In genomic region chr1:1600861-1601563, GRCh38 we compare ENCODE assay signal across 10 cellular contexts. TPM values are rescaled to one million over a fixed set of nuclear protein-coding genes. Genes with fewer than 3 reads are reported as not detected.
DNase-seq lines count a peak whose midpoint lies in the region; ATAC-seq and TF ChIP-seq lines count a peak whose summit lies in the region.
"Had no signal": no experiment of that assay in that cellular context is flagged by ENCODE, and none has a peak within 500 bp of the region (broad histone marks: within the 10 kb centered on the region; RNA-seq: fewer than 3 reads in every experiment).

No MANE protein-coding gene starts in this region.

- no peaks in the 10 kb centered on the region for H3F3A ChIP-seq in PC-3 (ENCODE audit: low read length, unreplicated experiment)

- no peak for TF ChIP-seq CTCF in PC-3 (conservative IDR thresholded peaks at IDR 0.05; ENCODE audit: low read depth, low read length)
- no peak for TF ChIP-seq CTCF in endodermal cell (conservative IDR thresholded peaks at IDR 0.05)
- TF ChIP-seq CTCF in parathyroid adenoma (IDR thresholded peaks at IDR 0.05) = no peak

- H4K20me1 ChIP-seq in PC-3 (ENCODE audit: low read length) = no peaks in the 10 kb centered on the region

- H3K27ac ChIP-seq in PC-3 (ENCODE audit: low read length) (no peak overlapping the region), endodermal cell (ENCODE audit: low read depth, low read length) (no peak overlapping the region), parathyroid adenoma (no peak overlapping the region)

- H3K9ac ChIP-seq in PC-3 (ENCODE audit: low read length) (no peak overlapping the region), endodermal cell (ENCODE audit: extremely low read depth, low read length, poor library complexity, severe bottlenecking) (no peak overlapping the region), parathyroid adenoma (no peak overlapping the region)

- H3K4me1 ChIP-seq in PC-3 (ENCODE audit: insufficient read depth, low read length) (peaks cover 5% of the 10 kb centered on the region), endodermal cell (ENCODE audit: control insufficient read depth, insufficient read depth, low read length) (peaks cover 3% of the 10 kb centered on the region), parathyroid adenoma (no peaks in the 10 kb centered on the region)

- H3K36me3 ChIP-seq in PC-3 (ENCODE audit: low read depth, low read length) (no peaks in the 10 kb centered on the region), endodermal cell (ENCODE audit: control insufficient read depth, insufficient read depth, low read length) (no peaks in the 10 kb centered on the region), parathyroid adenoma (ENCODE audit: control insufficient read depth, insufficient read depth, low read length) (no peaks in the 10 kb centered on the region)

- H3K4me2 ChIP-seq in PC-3 (ENCODE audit: low read length) = peak overlapping the region; percentile 95
- H3K4me2 ChIP-seq in parathyroid adenoma (ENCODE audit: low read length) = peak overlapping the region; percentile 84

- H3K9me3 Mint-ChIP-seq in activated CD4-positive, alpha-beta T cell treated with anti-CD3 and anti-CD28 coated beads, Interleukin-2, amount 10 ng/mL, durations not matched to agents 7 days and 5 days = no peaks in the 10 kb centered on the region
- H3K9me3 Mint-ChIP-seq in endodermal cell = no peaks in the 10 kb centered on the region

- H3K4me3 ChIP-seq in PC-3 (ENCODE audit: low read length) = peak overlapping the region; percentile 68; the same call in 1 of the 2 replicates
- H3K4me3 ChIP-seq in endodermal cell (ENCODE audit: low read length) = peak overlapping the region; percentile 70
- H3K4me3 ChIP-seq in parathyroid adenoma (ENCODE audit: low read depth, low read length) = peak overlapping the region; percentile 55

- H3K4me3 Mint-ChIP-seq in activated CD4-positive, alpha-beta T cell treated with anti-CD3 and anti-CD28 coated beads, Interleukin-2, amount 10 ng/mL, durations not matched to agents 7 days and 5 days = peak overlapping the region; percentile 56
- peak overlapping the region; percentile 38 for H3K4me3 Mint-ChIP-seq in endodermal cell

- WGBS in endodermal cell (ENCODE audit: insufficient coverage in 1 of 2, insufficient read length in 1 of 2), 2 experiments = 81% methylated on average over 9 to 22 of the region's 22 CpGs

- H3K27me3 ChIP-seq in PC-3 (ENCODE audit: low read length) (peaks cover 4% of the 10 kb centered on the region; the same call in 1 of the 2 replicates), endodermal cell (ENCODE audit: control insufficient read depth, insufficient read depth, low read length, poor library complexity, severe bottlenecking) (peaks cover 51% of the 10 kb centered on the region), parathyroid adenoma (ENCODE audit: control insufficient read depth, insufficient read depth, low read length) (no peaks in the 10 kb centered on the region)

- H3K4me1 Mint-ChIP-seq in activated CD4-positive, alpha-beta T cell treated with anti-CD3 and anti-CD28 coated beads, Interleukin-2, amount 10 ng/mL, durations not matched to agents 7 days and 5 days = peaks cover 7% of the 10 kb centered on the region
- peaks cover 1% of the 10 kb centered on the region for H3K4me1 Mint-ChIP-seq in endodermal cell

- H3K9me2 ChIP-seq in PC-3 (replicated peaks; ENCODE audit: low read length) = no peaks in the 10 kb centered on the region

- H3K9me3 ChIP-seq in PC-3 (ENCODE audit: low read length) (no peaks in the 10 kb centered on the region), endodermal cell (ENCODE audit: control insufficient read depth, low read length) (no peaks in the 10 kb centered on the region), parathyroid adenoma (ENCODE audit: control insufficient read depth, low read length) (no peaks in the 10 kb centered on the region)

- H3K79me2 ChIP-seq in PC-3 (ENCODE audit: low read length) = no peaks in the 10 kb centered on the region
- H3K79me2 ChIP-seq in parathyroid adenoma = no peaks in the 10 kb centered on the region

- POLR2A ChIA-PET in activated CD4-positive, alpha-beta T cell treated with anti-CD3 and anti-CD28 coated beads, Interleukin-2, amount 10 ng/mL, durations not matched to agents 7 days and 5 days (lab: Charles Lee) = no interaction called here
- POLR2A ChIA-PET in PC-3 (lab: Charles Lee; ENCODE audit: unreplicated experiment) = interaction anchor here (0.6 kb wide), 1 partner anchor 14 kb away, joined by 5 read pairs; the partner anchor contains the start of gene MIB2

- no TSS peak for BruUV-seq in PC-3 (replicated peaks; lab: Mats Ljungman, UMichigan)

- H3K36me3 Mint-ChIP-seq in activated CD4-positive, alpha-beta T cell treated with anti-CD3 and anti-CD28 coated beads, Interleukin-2, amount 10 ng/mL, durations not matched to agents 7 days and 5 days (ENCODE audit: low read depth) = peaks cover 4% of the 10 kb centered on the region
- H3K36me3 Mint-ChIP-seq in endodermal cell (ENCODE audit: low read depth) = no peaks in the 10 kb centered on the region

- H2AFZ ChIP-seq in PC-3 (ENCODE audit: low read length) = no peak overlapping the region; the same call in 1 of the 2 replicates
- no peak overlapping the region for H2AFZ ChIP-seq in parathyroid adenoma

- peak overlapping the region; percentile 41 for H3K27ac Mint-ChIP-seq in activated CD4-positive, alpha-beta T cell treated with anti-CD3 and anti-CD28 coated beads, Interleukin-2, amount 10 ng/mL, durations not matched to agents 7 days and 5 days
- no peak overlapping the region for H3K27ac Mint-ChIP-seq in endodermal cell

- DNase-seq in activated CD4-positive, alpha-beta T cell treated with anti-CD3 and anti-CD28 coated beads, Interleukin-2, amount 10 ng/mL, durations not matched to agents 7 days and 5 days = no peak
- no peak for DNase-seq in activated CD4-positive, alpha-beta T cell treated with anti-CD3 and anti-CD28 coated beads, Interleukin-2, amount 50 U/mL, for 48 hours
- DNase-seq in PC-3 (no peak), endodermal cell (no peak), activated gamma-delta T cell (lab: John Stamatoyannopoulos, UW) (no peak), SHP77 treated with DMSO at 0.1 percent for 48 hours (lab: John Stamatoyannopoulos, UW) (no peak), mucosa of gallbladder (ENCODE audit: low spot score) (no peak)
- DNase-seq: NCI-H1694 treated with DMSO at 0.1 percent for 48 hours, small intestine had no signal

- CTCF ChIA-PET in activated CD4-positive, alpha-beta T cell treated with anti-CD3 and anti-CD28 coated beads, Interleukin-2, amount 10 ng/mL, durations not matched to agents 7 days and 5 days (lab: Charles Lee) = interaction anchor here (1.0 kb wide), 1 partner anchor 13 kb away, joined by 3 read pairs; no protein-coding TSS in a partner anchor
- CTCF ChIA-PET in PC-3 (lab: Charles Lee) = no interaction called here

- H3K27me3 Mint-ChIP-seq in activated CD4-positive, alpha-beta T cell treated with anti-CD3 and anti-CD28 coated beads, Interleukin-2, amount 10 ng/mL, durations not matched to agents 7 days and 5 days = peaks cover 8% of the 10 kb centered on the region
- H3K27me3 Mint-ChIP-seq in endodermal cell (ENCODE audit: insufficient read depth) = peaks cover 50% of the 10 kb centered on the region

- no peak for ATAC-seq in PC-3

- intact Hi-C loops in PC-3 (cut with micrococcal nuclease) = no loop called here

RNA-seq across cellular contexts. Expression of gene FNDC10, which starts 1.1 kb away (rescaled TPM):
- total RNA-seq in activated CD4-positive, alpha-beta T cell treated with anti-CD3 and anti-CD28 coated beads, Interleukin-2, amount 10 ng/mL, durations not matched to agents 7 days and 5 days = 1 to 10 TPM; 6.2 to 7.9 TPM
- total RNA-seq in PC-3 (2014; rRNA removed) (7.9 and 8.8 TPM in 2 replicates), endodermal cell (10 to 100 TPM; 10.4 to 10.8 TPM), mucosa of gallbladder (4.6 TPM)
- polyA plus RNA-seq in endodermal cell (2013, experiment 1 of 2) = 6.0 TPM
- polyA plus RNA-seq in endodermal cell (2013, experiment 2 of 2) = 5.7 TPM

RNA-seq across cellular contexts. Expression of gene MIB2, which starts 14.3 kb away (rescaled TPM):
- total RNA-seq in activated CD4-positive, alpha-beta T cell treated with anti-CD3 and anti-CD28 coated beads, Interleukin-2, amount 10 ng/mL, durations not matched to agents 7 days and 5 days = 10 to 100 TPM; 40.0 to 42.8 TPM
- 164 and 218 TPM in 2 replicates for total RNA-seq in PC-3 (2014; rRNA removed)
- 10 to 100 TPM; 77.4 to 97.9 TPM for total RNA-seq in endodermal cell
- polyA plus RNA-seq in endodermal cell (2013, experiment 1 of 2) = 46.2 TPM
- polyA plus RNA-seq in endodermal cell (2013, experiment 2 of 2) = 42.1 TPM
- total RNA-seq in mucosa of gallbladder = 135 TPM

RNA-seq across cellular contexts. Expression of gene SSU72, which starts 26.3 kb away (rescaled TPM):
- 100 to 1,000 TPM; 128 to 130 TPM for total RNA-seq in activated CD4-positive, alpha-beta T cell treated with anti-CD3 and anti-CD28 coated beads, Interleukin-2, amount 10 ng/mL, durations not matched to agents 7 days and 5 days
- 283 and 310 TPM in 2 replicates for total RNA-seq in PC-3 (2014; rRNA removed)
- 100 to 1,000 TPM; 133 to 138 TPM for total RNA-seq in endodermal cell
- polyA plus RNA-seq in endodermal cell (2013, experiment 1 of 2) = 130 TPM
- polyA plus RNA-seq in endodermal cell (2013, experiment 2 of 2) = 116 TPM
- total RNA-seq in mucosa of gallbladder = 117 TPM

RNA-seq across cellular contexts. Expression of gene MMP23B, which starts 31.0 kb away (rescaled TPM):
- 1 to 10 TPM; 1.8 to 2.3 TPM for total RNA-seq in activated CD4-positive, alpha-beta T cell treated with anti-CD3 and anti-CD28 coated beads, Interleukin-2, amount 10 ng/mL, durations not matched to agents 7 days and 5 days
- total RNA-seq in PC-3 (2014; rRNA removed) (25.9 and 28.4 TPM in 2 replicates), endodermal cell (10 to 100 TPM; 14.7 to 19.9 TPM), mucosa of gallbladder (56.0 TPM)
- 10.1 TPM for polyA plus RNA-seq in endodermal cell (2013, experiment 1 of 2)
- polyA plus RNA-seq in endodermal cell (2013, experiment 2 of 2) = 10.4 TPM

RNA-seq across cellular contexts. Expression of gene CDK11B, which starts 57.8 kb away (rescaled TPM):
- total RNA-seq in activated CD4-positive, alpha-beta T cell treated with anti-CD3 and anti-CD28 coated beads, Interleukin-2, amount 10 ng/mL, durations not matched to agents 7 days and 5 days = 10 to 100 TPM; 42.0 to 44.3 TPM
- 38.6 and 50.4 TPM in 2 replicates for total RNA-seq in PC-3 (2014; rRNA removed)
- total RNA-seq in endodermal cell = 10 to 100 TPM; 31.8 to 33.6 TPM
- polyA plus RNA-seq in endodermal cell (2013, experiment 1 of 2) = 42.7 TPM
- 37.7 TPM for polyA plus RNA-seq in endodermal cell (2013, experiment 2 of 2)
- total RNA-seq in mucosa of gallbladder = 24.2 TPM
